ENCODE assay signal across 20 cellular contexts in the genomic region with DNA sequence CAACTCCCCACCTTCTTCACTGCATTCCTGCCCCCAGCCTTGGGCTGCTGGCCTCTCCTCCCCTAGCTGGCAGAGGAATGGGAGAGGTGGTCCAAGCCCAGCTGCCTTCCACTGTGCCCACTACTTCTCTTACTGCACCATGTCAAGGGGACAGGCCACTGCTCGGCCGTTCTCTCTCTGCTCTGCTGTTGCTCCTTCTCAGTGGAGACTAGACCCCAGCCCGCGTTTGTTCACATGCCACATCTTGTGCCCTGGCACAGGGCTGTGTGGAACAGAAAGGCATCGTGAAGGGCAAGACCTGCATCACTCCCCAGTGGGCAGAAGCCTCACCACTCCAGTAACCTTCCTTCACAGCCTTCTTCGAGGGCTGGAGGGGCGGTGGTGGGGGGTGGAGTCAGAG. TPM values are rescaled to one million over a fixed set of nuclear protein-coding genes. Genes with fewer than 3 reads are reported as not detected.
DNase-seq lines count a peak whose midpoint lies in the region; ATAC-seq, FAIRE-seq and TF ChIP-seq lines count a peak whose summit lies in the region.
"Had no signal": no experiment of that assay in that cellular context is flagged by ENCODE, and none has a peak within 500 bp of the region (broad histone marks: within the 10 kb centered on the region; RNA-seq: fewer than 3 reads in every experiment).

No MANE protein-coding gene starts in this region.

- peak overlapping the region; percentile 55; the same call in 1 of the 2 replicates for H2BK20ac ChIP-seq in H1 (ENCODE audit: low read length)

- H3K27ac ChIP-seq in C4-2B (peak overlapping the region; percentile 40), H1 (ENCODE audit: low read depth, low read length) (no peak overlapping the region), muscle layer of colon (ENCODE audit: low read depth, low read length) (peak overlapping the region; percentile 79)
- H3K27ac ChIP-seq: KMS-11 had no signal

- H2AK5ac ChIP-seq in H1 (ENCODE audit: low read depth, low read length): peak overlapping the region; percentile 53

- no peaks in the 10 kb centered on the region for H3K4me1 Mint-ChIP-seq in stimulated activated memory B cell treated with anti-CD40 and anti-IgM and Interleukin-4, amounts not matched to agents 10 μg/mL and 1 μg/mL and 100 μg/mL, for 72 hours

- 84% methylated on average over 7 of the region's 7 CpGs; no CpG with 5 or more reads in 1 of the 2 experiments for WGBS in H1 (ENCODE audit: extremely low coverage in 1 of 2, insufficient coverage in 1 of 2, insufficient read length in 1 of 2, insufficient replicate concordance in 2 of 2, low coverage in 1 of 2, low lambda C conversion rate in 2 of 2, missing lambda C conversion rate in 1 of 2), 2 experiments

- TF ChIP-seq EP300 in H1 (IDR thresholded peaks at IDR 0.05; ENCODE audit: borderline replicate concordance in 1 of 2, low read depth in 2 of 2, low read length in 2 of 2): no peak

- peak; percentile 47 for ATAC-seq in stimulated activated memory B cell treated with anti-CD40 and anti-IgM and Interleukin-4, amounts not matched to agents 10 μg/mL and 1 μg/mL and 100 μg/mL, for 72 hours

- H3K18ac ChIP-seq in H1 (ENCODE audit: extremely low read depth, low read length): 0 out of 2 replicates have a peak overlapping the region, but pooled peaks have one; percentile 24

- no peaks in the 10 kb centered on the region for H4K20me1 ChIP-seq in H1 (replicated peaks in 1 of 2; ENCODE audit: control insufficient read depth in 1 of 2, insufficient read depth in 2 of 2, low read length in 2 of 2)

- H3K4me2 ChIP-seq in H1 (ENCODE audit: insufficient read depth in 1 of 2, low read depth in 2 of 2, low read length in 2 of 2): no peak overlapping the region
- H3K4me2 ChIP-seq: KMS-11 had no signal

- H4K5ac ChIP-seq in H1 (ENCODE audit: insufficient read length, low read depth, low read length): no peak overlapping the region

- H3K9me3 ChIP-seq in H1 (ENCODE audit: insufficient read depth in 2 of 2, low read depth in 1 of 2, low read length in 1 of 2) (no peaks in the 10 kb centered on the region), muscle layer of colon (ENCODE audit: low read length) (no peaks in the 10 kb centered on the region)
- H3K9me3 ChIP-seq: BE2C had no signal

- no peak overlapping the region for H3K23ac ChIP-seq in H1 (ENCODE audit: insufficient read length)

- H3K27me3 Mint-ChIP-seq in stimulated activated memory B cell treated with anti-CD40 and anti-IgM and Interleukin-4, amounts not matched to agents 10 μg/mL and 1 μg/mL and 100 μg/mL, for 72 hours: peaks cover 21% of the 10 kb centered on the region
- H3K27me3 Mint-ChIP-seq: CD4-positive, alpha-beta T cell had no signal

- H3K4me3 ChIP-seq in H1 (ENCODE audit: extremely low read depth in 1 of 4, insufficient read depth in 2 of 4, low read depth in 3 of 4, low read length in 4 of 4) (no peak overlapping the region), muscle layer of colon (ENCODE audit: low read depth in 1 of 2, low read length in 2 of 2) (no peak overlapping the region)
- H3K4me3 ChIP-seq: GM23338 had no signal

- H2BK15ac ChIP-seq in H1 (ENCODE audit: low read length): peak overlapping the region; percentile 62; the same call in 1 of the 2 replicates

- DNase-seq in H1 (ENCODE audit: low read depth in 1 of 2, low spot score in 2 of 2): no peak
- DNase-seq in NCI-H526 (lab: John Stamatoyannopoulos, UW): no peak
- DNase-seq in stimulated activated CD4-positive, alpha-beta T cell treated with anti-CD3 and anti-CD28 coated beads, Interleukin-15, amount 100 ng/mL, for 24 hours: no peak
- no peak for DNase-seq in A172 (ENCODE audit: low spot score)
- no peak for DNase-seq in KBM-7
- DNase-seq: BE2C; CD4-positive, alpha-beta T cell; GF-D8; NCI-H1417 treated with DMSO at 0.1 percent for 48 hours; NCI-H187 treated with DMSO at 0.1 percent for 48 hours; NCI-H2227 treated with DMSO at 0.1 percent for 48 hours; NCI-H82; SIG-M5 had no signal

- CTCF ChIA-PET in H1 (lab: Charles Lee; ENCODE audit: partially characterized antibody): interaction anchor here (0.6 to 2.0 kb wide), 6 partner anchors 19 to 782 kb away, joined by 3 to 8 read pairs (median 5); no protein-coding TSS in a partner anchor

- 0 out of 2 replicates have a peak overlapping the region, but pooled peaks have one; percentile 38 for H2BK5ac ChIP-seq in H1 (ENCODE audit: low read depth, low read length)

- H3K23me2 ChIP-seq in H1 (ENCODE audit: low read depth, low read length): no peaks in the 10 kb centered on the region

- TF ChIP-seq POLR2A in H1 (IDR thresholded peaks at IDR 0.05; ENCODE audit: control extremely low read depth in 1 of 2, low read depth in 2 of 2, low read length in 2 of 2): no peak

- peaks cover 5 to 12% (median 8%) of the 10 kb centered on the region in 4 experiments; a peak in 4 of 7 replicates for H3K4me1 ChIP-seq in H1 (replicated peaks in 1 of 4; ENCODE audit: control insufficient read depth in 3 of 4, insufficient read depth in 4 of 4, low read length in 3 of 4)
- H3K4me1 ChIP-seq in muscle layer of colon (ENCODE audit: insufficient read depth, low read length): peaks cover 31% of the 10 kb centered on the region
- H3K4me1 ChIP-seq: BE2C had no signal

- peak overlapping the region; percentile 82; the same call in 1 of the 2 replicates for H2BK12ac ChIP-seq in H1 (ENCODE audit: low read depth, low read length)

- H3K14ac ChIP-seq in H1 (ENCODE audit: insufficient read length): no peak overlapping the region

- H4K91ac ChIP-seq in H1 (replicated peaks; ENCODE audit: insufficient read length, low read length): peak overlapping the region; percentile 22

- H4K8ac ChIP-seq in H1 (ENCODE audit: extremely low read depth, insufficient read depth, low read length): no peak overlapping the region

- TF ChIP-seq RAD21 in H1 (IDR thresholded peaks at IDR 0.05 in 1 of 2, conservative IDR thresholded peaks at IDR 0.05 in 1 of 2; ENCODE audit: low read depth in 2 of 2, low read length in 2 of 2): no peak

- no peak overlapping the region for H3K4ac ChIP-seq in H1 (replicated peaks; ENCODE audit: insufficient read length, low read depth, low read length)

- no peak overlapping the region for H2AFZ ChIP-seq in H1 (ENCODE audit: low read length)
- H2AFZ ChIP-seq: GM23338 had no signal

- H3K79me2 ChIP-seq in H1 (ENCODE audit: control insufficient read depth in 1 of 2, insufficient read depth in 2 of 2, low read length in 2 of 2): no peaks in the 10 kb centered on the region

- H2BK120ac ChIP-seq in H1 (replicated peaks; ENCODE audit: low read depth, low read length): peak overlapping the region; percentile 3

- in situ Hi-C loops in KBM-7 (cut with MboI; ENCODE audit: low pct_unique_long_range_greater_than_20kb, low sequenced_read_pairs): no loop called here

- H3K9ac ChIP-seq in H1 (replicated peaks in 1 of 4; ENCODE audit: extremely low read depth in 1 of 4, low read depth in 3 of 4, low read length in 3 of 4) (no peak overlapping the region), muscle layer of colon (ENCODE audit: low read length) (no peak overlapping the region)
- H3K9ac ChIP-seq: KMS-11 had no signal

- FAIRE-seq in H1 (lab: Jason Lieb, UNC): no peak
- FAIRE-seq: A204.1, GM19239 had no signal

- no peak overlapping the region for H3K27ac Mint-ChIP-seq in stimulated activated memory B cell treated with anti-CD40 and anti-IgM and Interleukin-4, amounts not matched to agents 10 μg/mL and 1 μg/mL and 100 μg/mL, for 72 hours
- H3K27ac Mint-ChIP-seq: CD4-positive, alpha-beta T cell; GM23338 had no signal

- POLR2A ChIA-PET in H1 (lab: Charles Lee; ENCODE audit: partially characterized antibody): no interaction called here

- H3K79me1 ChIP-seq in H1 (ENCODE audit: low read depth, low read length): no peaks in the 10 kb centered on the region

- H3K56ac ChIP-seq in H1 (replicated peaks; ENCODE audit: insufficient read length, low read depth, low read length): no peak overlapping the region

- H3K27me3 ChIP-seq in H1 (replicated peaks in 1 of 4; ENCODE audit: control insufficient read depth in 3 of 4, extremely low read depth in 1 of 4, insufficient read depth in 3 of 4, low read length in 3 of 4) (no peaks in the 10 kb centered on the region), muscle layer of colon (ENCODE audit: control insufficient read depth in 1 of 2, insufficient read depth in 2 of 2, low read length in 2 of 2) (no peaks in the 10 kb centered on the region)
- H3K27me3 ChIP-seq: BE2C had no signal

- H3K36me3 Mint-ChIP-seq in stimulated activated memory B cell treated with anti-CD40 and anti-IgM and Interleukin-4, amounts not matched to agents 10 μg/mL and 1 μg/mL and 100 μg/mL, for 72 hours: no peaks in the 10 kb centered on the region

- H3K36me3 ChIP-seq in H1 (ENCODE audit: control insufficient read depth in 2 of 4, insufficient read depth in 4 of 4, low read length in 3 of 4) (no peaks in the 10 kb centered on the region), muscle layer of colon (ENCODE audit: insufficient read depth, low read length) (no peaks in the 10 kb centered on the region)
- H3K36me3 ChIP-seq: BE2C had no signal

- H3K9me3 Mint-ChIP-seq in stimulated activated memory B cell treated with anti-CD40 and anti-IgM and Interleukin-4, amounts not matched to agents 10 μg/mL and 1 μg/mL and 100 μg/mL, for 72 hours: peaks cover 3% of the 10 kb centered on the region
- H3K9me3 Mint-ChIP-seq: CD4-positive, alpha-beta T cell had no signal

- TF ChIP-seq CTCF in C4-2B (conservative IDR thresholded peaks at IDR 0.05) (no peak), H1 (IDR thresholded peaks at IDR 0.05; ENCODE audit: control extremely low read depth in 1 of 3, insufficient read depth in 1 of 3, low read depth in 1 of 3, low read length in 3 of 3) (no peak)

- no peak overlapping the region for H3K4me3 Mint-ChIP-seq in stimulated activated memory B cell treated with anti-CD40 and anti-IgM and Interleukin-4, amounts not matched to agents 10 μg/mL and 1 μg/mL and 100 μg/mL, for 72 hours
- H3K4me3 Mint-ChIP-seq: CD4-positive, alpha-beta T cell; GM23338 had no signal

TF ChIP-seq in H1, 55 proteins besides CTCF, POLR2A, EP300 and RAD21 (continues in another document):
- TF ChIP-seq GABPA (IDR thresholded peaks at IDR 0.05; ENCODE audit: borderline replicate concordance, insufficient read depth, low read length) (no peak), CBX5 (IDR thresholded peaks at IDR 0.05; ENCODE audit: low read depth, low read length) (no peak), CTBP2 (IDR thresholded peaks at IDR 0.05; ENCODE audit: borderline replicate concordance, insufficient read depth, insufficient read length, low read length) (no peak)

RNA-seq across cellular contexts. Expression of a gene that starts 0.7 kb away (rescaled TPM):
- 5.9 and 6.4 TPM in 2 replicates for total RNA-seq in H1 (2021; fragmentation: NEBNext Ultra II Directional; extraction: Animal tissue kit (Norgen Biotek cat#: 25700))
- 6.8 and 8.0 TPM in 2 replicates for polyA plus RNA-seq in H1 (2011; rRNA removed)
- 7.8 TPM for polyA plus RNA-seq in H1 (2011; cell fraction: cytosol; rRNA removed)
- polyA plus RNA-seq in H1 (2011; cell fraction: nucleus; rRNA removed): 16.2 TPM
- polyA plus RNA-seq in H1 (2012, experiment 1 of 2): 6.7 to 8.7 TPM (median 8.4 TPM) in 4 replicates
- polyA plus RNA-seq in H1 (2012, experiment 2 of 2): 2.2 TPM
- polyA plus RNA-seq in H1 (2013, experiment 1 of 2): 4.2 TPM
- polyA plus RNA-seq in H1 (2013, experiment 2 of 2): 5.1 TPM
- 7.2 and 13.7 TPM in 2 replicates for polyA minus RNA-seq in H1 (2011; rRNA and poly(A)+ RNA removed)
- polyA minus RNA-seq in H1 (2011; cell fraction: cytosol; rRNA and poly(A)+ RNA removed): 5.9 TPM
- polyA minus RNA-seq in H1 (2011; cell fraction: nucleus; rRNA and poly(A)+ RNA removed): 24.5 TPM
- total RNA-seq in A172 (2014; rRNA removed; shearing (Covaris generic)): 0.10 and 0.14 TPM in 2 replicates
